ENCODE assay signal across 8 cellular contexts in genomic region chr12:109308534-109309440, GRCh38. TPM values are rescaled to one million over a fixed set of nuclear protein-coding genes. Genes with fewer than 3 reads are reported as not detected.
A peak's percentile ranks its signal among the peaks of the same experiment; 100 is the strongest.
DNase-seq lines count a peak whose midpoint lies in the region; ATAC-seq and TF ChIP-seq lines count a peak whose summit lies in the region.

A gene with protein sequence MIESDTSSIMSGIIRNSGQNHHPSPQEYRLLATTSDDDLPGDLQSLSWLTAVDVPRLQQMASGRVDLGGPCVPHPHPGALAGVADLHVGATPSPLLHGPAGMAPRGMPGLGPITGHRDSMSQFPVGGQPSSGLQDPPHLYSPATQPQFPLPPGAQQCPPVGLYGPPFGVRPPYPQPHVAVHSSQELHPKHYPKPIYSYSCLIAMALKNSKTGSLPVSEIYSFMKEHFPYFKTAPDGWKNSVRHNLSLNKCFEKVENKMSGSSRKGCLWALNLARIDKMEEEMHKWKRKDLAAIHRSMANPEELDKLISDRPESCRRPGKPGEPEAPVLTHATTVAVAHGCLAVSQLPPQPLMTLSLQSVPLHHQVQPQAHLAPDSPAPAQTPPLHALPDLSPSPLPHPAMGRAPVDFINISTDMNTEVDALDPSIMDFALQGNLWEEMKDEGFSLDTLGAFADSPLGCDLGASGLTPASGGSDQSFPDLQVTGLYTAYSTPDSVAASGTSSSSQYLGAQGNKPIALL (minus strand): TSS chr12:109309284. CDS start chr12:109308321, 963 bp downstream.

- no peak for ATAC-seq in CD8-positive, alpha-beta T cell
- no peak for ATAC-seq in GM21381 (IDR thresholded peaks at IDR 0.05; ENCODE audit: unreplicated experiment)

- no peak within 1 kb of the TSS for H3K27ac ChIP-seq in CD8-positive, alpha-beta T cell (ENCODE audit: low read depth, low read length)
- H3K27ac ChIP-seq in colonic mucosa (no peak within 1 kb of the TSS), neural cell (ENCODE audit: low read length) (no peak within 1 kb of the TSS)

- peak within 1 kb of the TSS; percentile 51 for H3K4me2 ChIP-seq in neural cell (ENCODE audit: low read length)

- no peak for TF ChIP-seq RAD21 in neural cell (conservative IDR thresholded peaks at IDR 0.05)

- CTCF ChIA-PET in CD8-positive, alpha-beta T cell (lab: Charles Lee), result no interaction called here

- no peak for TF ChIP-seq CTCF in CD8-positive, alpha-beta T cell (IDR thresholded peaks at IDR 0.05)
- TF ChIP-seq CTCF in colonic mucosa (IDR thresholded peaks at IDR 0.05), result no peak
- TF ChIP-seq CTCF in neural cell (IDR thresholded peaks at IDR 0.05; ENCODE audit: poor library complexity, severe bottlenecking), result no peak

- H3K4me1 ChIP-seq in CD8-positive, alpha-beta T cell (ENCODE audit: insufficient read depth, low read length), result peaks cover 9% of the 10 kb centered on the region
- H3K4me1 ChIP-seq in colonic mucosa, result no peaks in the 10 kb centered on the region

- no peaks in the 10 kb centered on the region for H3K36me3 Mint-ChIP-seq in CD8-positive, alpha-beta T cell

- peak within 1 kb of the TSS; percentile 35 for H3K4me3 ChIP-seq in CD8-positive, alpha-beta T cell (ENCODE audit: low read depth, low read length)
- 0 out of 2 replicates have a peak within 1 kb of the TSS, but pooled peaks have one; percentile 6 for H3K4me3 ChIP-seq in MG63
- peak within 1 kb of the TSS; percentile 30 for H3K4me3 ChIP-seq in colonic mucosa
- H3K4me3 ChIP-seq in neural cell (ENCODE audit: low read length), result peak within 1 kb of the TSS; percentile 67

- H4K20me1 ChIP-seq in neural cell (ENCODE audit: insufficient read depth), result no peaks in the 10 kb centered on the region

- no peaks in the 10 kb centered on the region for H3F3A ChIP-seq in neural cell (ENCODE audit: insufficient read depth, low read length, poor library complexity, severe bottlenecking)

- no peak within 1 kb of the TSS for H3K27ac Mint-ChIP-seq in CD8-positive, alpha-beta T cell

- H3K4me1 Mint-ChIP-seq in CD8-positive, alpha-beta T cell (ENCODE audit: low read depth), result peaks cover 9% of the 10 kb centered on the region

- H3K9ac ChIP-seq in colonic mucosa (ENCODE audit: low read depth in 2 of 2, low read length in 2 of 2) (no peak within 1 kb of the TSS), neural cell (ENCODE audit: low read length) (no peak within 1 kb of the TSS)

- no peaks in the 10 kb centered on the region for H3K9me3 ChIP-seq in CD8-positive, alpha-beta T cell (ENCODE audit: low read length)
- H3K9me3 ChIP-seq in MG63, result no peaks in the 10 kb centered on the region
- H3K9me3 ChIP-seq in colonic mucosa, result no peaks in the 10 kb centered on the region
- H3K9me3 ChIP-seq in neural cell (ENCODE audit: low read length), result no peaks in the 10 kb centered on the region

- DNase-seq in CD8-positive, alpha-beta T cell, result no peak
- DNase-seq in MG63 (no peak), colonic mucosa (no peak), NCI-H2081 (lab: John Stamatoyannopoulos, UW) (no peak), kidney tubule cell (ENCODE audit: low spot score) (no peak), HUDEP-2 (lab: John Stamatoyannopoulos, UW; ENCODE audit: unreplicated experiment in 76 of 76) (no peak)

- peaks cover 8% of the 10 kb centered on the region for H3K27me3 ChIP-seq in CD8-positive, alpha-beta T cell (ENCODE audit: insufficient read depth, low read length)
- peaks cover 32% of the 10 kb centered on the region for H3K27me3 ChIP-seq in MG63
- peaks cover 39% of the 10 kb centered on the region for H3K27me3 ChIP-seq in colonic mucosa
- H3K27me3 ChIP-seq in neural cell (ENCODE audit: insufficient read depth, low read depth, low read length), result peaks cover 32% of the 10 kb centered on the region

- no peaks in the 10 kb centered on the region for H3K9me3 Mint-ChIP-seq in CD8-positive, alpha-beta T cell

- H3K4me3 Mint-ChIP-seq in CD8-positive, alpha-beta T cell, result peak within 1 kb of the TSS; percentile 82

- POLR2A ChIA-PET in CD8-positive, alpha-beta T cell (lab: Charles Lee), result no interaction called here

- no peaks in the 10 kb centered on the region for H3K9me2 ChIP-seq in neural cell (ENCODE audit: insufficient read depth, low read length)

- peaks cover 64% of the 10 kb centered on the region for H3K27me3 Mint-ChIP-seq in CD8-positive, alpha-beta T cell (ENCODE audit: low read depth)

- intact Hi-C loops in CD8-positive, alpha-beta T cell (cut with DNase I, micrococcal nuclease), result no loop called here
- intact Hi-C loops in colonic mucosa (cut with DNase I), result no loop called here

- no peak within 1 kb of the TSS for H2AFZ ChIP-seq in neural cell (ENCODE audit: low read depth, low read length)

- TF ChIP-seq EP300 in neural cell (conservative IDR thresholded peaks at IDR 0.05; ENCODE audit: poor library complexity, severe bottlenecking), result no peak

- no peaks in the 10 kb centered on the region for H3K79me2 ChIP-seq in neural cell (replicated peaks; ENCODE audit: insufficient read depth, low read length)

- no peaks in the 10 kb centered on the region for H3K36me3 ChIP-seq in CD8-positive, alpha-beta T cell (ENCODE audit: insufficient read depth, low read length)
- H3K36me3 ChIP-seq in MG63, result no peaks in the 10 kb centered on the region
- H3K36me3 ChIP-seq in colonic mucosa, result no peaks in the 10 kb centered on the region
- H3K36me3 ChIP-seq in neural cell (ENCODE audit: insufficient read depth, low read length), result no peaks in the 10 kb centered on the region

TF ChIP-seq in neural cell, 6 proteins besides CTCF, POLR2A, EP300 and RAD21:
- TF ChIP-seq, protein P1, sequence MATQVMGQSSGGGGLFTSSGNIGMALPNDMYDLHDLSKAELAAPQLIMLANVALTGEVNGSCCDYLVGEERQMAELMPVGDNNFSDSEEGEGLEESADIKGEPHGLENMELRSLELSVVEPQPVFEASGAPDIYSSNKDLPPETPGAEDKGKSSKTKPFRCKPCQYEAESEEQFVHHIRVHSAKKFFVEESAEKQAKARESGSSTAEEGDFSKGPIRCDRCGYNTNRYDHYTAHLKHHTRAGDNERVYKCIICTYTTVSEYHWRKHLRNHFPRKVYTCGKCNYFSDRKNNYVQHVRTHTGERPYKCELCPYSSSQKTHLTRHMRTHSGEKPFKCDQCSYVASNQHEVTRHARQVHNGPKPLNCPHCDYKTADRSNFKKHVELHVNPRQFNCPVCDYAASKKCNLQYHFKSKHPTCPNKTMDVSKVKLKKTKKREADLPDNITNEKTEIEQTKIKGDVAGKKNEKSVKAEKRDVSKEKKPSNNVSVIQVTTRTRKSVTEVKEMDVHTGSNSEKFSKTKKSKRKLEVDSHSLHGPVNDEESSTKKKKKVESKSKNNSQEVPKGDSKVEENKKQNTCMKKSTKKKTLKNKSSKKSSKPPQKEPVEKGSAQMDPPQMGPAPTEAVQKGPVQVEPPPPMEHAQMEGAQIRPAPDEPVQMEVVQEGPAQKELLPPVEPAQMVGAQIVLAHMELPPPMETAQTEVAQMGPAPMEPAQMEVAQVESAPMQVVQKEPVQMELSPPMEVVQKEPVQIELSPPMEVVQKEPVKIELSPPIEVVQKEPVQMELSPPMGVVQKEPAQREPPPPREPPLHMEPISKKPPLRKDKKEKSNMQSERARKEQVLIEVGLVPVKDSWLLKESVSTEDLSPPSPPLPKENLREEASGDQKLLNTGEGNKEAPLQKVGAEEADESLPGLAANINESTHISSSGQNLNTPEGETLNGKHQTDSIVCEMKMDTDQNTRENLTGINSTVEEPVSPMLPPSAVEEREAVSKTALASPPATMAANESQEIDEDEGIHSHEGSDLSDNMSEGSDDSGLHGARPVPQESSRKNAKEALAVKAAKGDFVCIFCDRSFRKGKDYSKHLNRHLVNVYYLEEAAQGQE (IDR thresholded peaks at IDR 0.05; ENCODE audit: borderline replicate concordance), result no peak
- TF ChIP-seq TAF1 (IDR thresholded peaks at IDR 0.05; ENCODE audit: low read depth) (no peak), SMC3 (conservative IDR thresholded peaks at IDR 0.05; ENCODE audit: poor library complexity) (no peak), EZH2 (IDR thresholded peaks at IDR 0.05; ENCODE audit: borderline replicate concordance, insufficient read depth, low read length, poor library complexity, severe bottlenecking) (no peak), POLR2AphosphoS5 (IDR thresholded peaks at IDR 0.05) (no peak), MXI1 (conservative IDR thresholded peaks at IDR 0.05; ENCODE audit: poor library complexity, severe bottlenecking) (no peak)
TF ChIP-seq in neural cell: peak in this region for 0.

RNA-seq across cellular contexts. Expression of the gene that starts here (rescaled TPM):
- not detected for total RNA-seq in CD8-positive, alpha-beta T cell
- not detected in 2 replicates for total RNA-seq in MG63 (2014; rRNA removed; shearing (Covaris generic); ENCODE audit: low replicate concordance)
- total RNA-seq in colonic mucosa, result not detected
- 0.14 and 0.30 TPM in 2 replicates for polyA plus RNA-seq in neural cell
- not detected in 2 replicates for polyA minus RNA-seq in neural cell

Comparison
In these comparisons a context has a peak if more than half of its experiments do, and no peak if none do; other contexts are left out.
1. H3K4me3 ChIP-seq: peak in every context shown above with its lines; median percentile 67 in neural cell; 35 in CD8-positive, alpha-beta T cell; 30 in colonic mucosa; 6 in MG63.